Comparison of ENCODE assay signal across 28 cellular contexts in the genomic region with DNA sequence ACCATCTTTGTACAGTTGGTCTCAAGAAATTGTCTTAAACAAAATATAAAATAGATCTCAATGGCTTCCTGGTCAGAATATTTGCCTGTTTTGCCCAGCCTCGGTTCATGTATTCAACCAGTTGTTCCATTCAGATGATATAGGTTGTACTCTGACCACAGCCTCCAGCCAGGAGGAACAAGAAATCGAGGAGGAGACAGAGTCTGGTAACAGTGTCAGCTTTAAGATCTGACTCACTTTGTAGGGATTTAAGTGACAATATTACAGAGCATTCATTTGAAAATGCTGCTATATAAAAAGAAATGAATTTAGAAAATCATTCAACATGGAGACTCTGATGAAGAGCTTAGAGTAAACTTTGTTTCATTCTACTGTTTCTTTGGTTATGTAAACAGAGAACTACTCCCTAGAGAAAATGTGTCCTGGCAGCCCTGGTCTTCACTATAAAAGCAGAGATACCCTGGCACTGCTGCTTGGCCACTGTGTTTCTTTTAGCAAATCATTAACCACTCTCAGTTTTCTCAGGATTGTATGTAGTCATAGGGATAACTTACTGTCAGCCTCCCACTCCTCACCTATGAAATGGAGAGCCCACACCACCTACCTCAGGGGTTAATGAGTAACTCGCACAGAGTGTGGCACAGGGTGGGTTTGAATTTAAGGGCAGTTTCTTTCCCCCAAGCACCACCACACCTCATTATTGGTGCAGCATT. TPM values are rescaled to one million over a fixed set of nuclear protein-coding genes. Genes with fewer than 3 reads are reported as not detected.
DNase-seq lines count a peak whose midpoint lies in the region; ATAC-seq, FAIRE-seq and TF ChIP-seq lines count a peak whose summit lies in the region.
"Had no signal": no experiment of that assay in that cellular context is flagged by ENCODE, and none has a peak within 500 bp of the region (broad histone marks: within the 10 kb centered on the region; RNA-seq: fewer than 3 reads in every experiment).

No MANE protein-coding gene starts in this region.

- TF ChIP-seq CTCF in epithelial cell of proximal tubule (conservative IDR thresholded peaks at IDR 0.05; ENCODE audit: low read depth, low read length) (no peak), thyroid gland (IDR thresholded peaks at IDR 0.05) (no peak), kidney (IDR thresholded peaks at IDR 0.05; ENCODE audit: borderline replicate concordance, extremely low read depth, insufficient read depth) (no peak), gastrocnemius medialis (IDR thresholded peaks at IDR 0.05 in 4 of 5, conservative IDR thresholded peaks at IDR 0.05 in 1 of 5) (no peak)

- 92% methylated on average over 2 of the region's 3 CpGs; no CpG with 5 or more reads in 1 of the 2 experiments for WGBS in mesodermal cell (ENCODE audit: insufficient coverage in 2 of 2), 2 experiments
- WGBS in thyroid gland, 2 donors = 54 to 63% methylated on average over 3 of the region's 3 CpGs

- H3K27me3 ChIP-seq in HUES48 (ENCODE audit: control insufficient read depth, insufficient read depth, low read length) (no peaks in the 10 kb centered on the region), thyroid gland (no peaks in the 10 kb centered on the region), gastrocnemius medialis (no peaks in the 10 kb centered on the region)
- H3K27me3 ChIP-seq: right atrium auricular region had no signal

- H3K36me3 ChIP-seq in HUES48 (ENCODE audit: control insufficient read depth, insufficient read depth, low read length) (no peaks in the 10 kb centered on the region), mesodermal cell (ENCODE audit: control insufficient read depth, insufficient read depth, low read length) (no peaks in the 10 kb centered on the region), thyroid gland (no peaks in the 10 kb centered on the region), kidney (ENCODE audit: control insufficient read depth in 1 of 2, insufficient read depth in 2 of 2, low read length in 2 of 2) (no peaks in the 10 kb centered on the region), gastrocnemius medialis (no peaks in the 10 kb centered on the region)
- H3K36me3 ChIP-seq: adrenal gland, right atrium auricular region had no signal

- DNase-seq in epithelial cell of proximal tubule (ENCODE audit: low read depth) = peak; percentile 38
- DNase-seq in thyroid gland = peak in 1 of 2 donors; percentile 3
- no peak for DNase-seq in kidney
- DNase-seq in gastrocnemius medialis = no peak
- DNase-seq: activated B cell treated with CpG ODN at 0.5 μM for 24 hours; activated CD4-positive, alpha-beta memory T cell treated with anti-CD3 and anti-CD28 coated beads for 36 hours; activated T-cell treated with anti-CD3 and anti-CD28 coated beads for 4 hours; adrenal gland; CD4-positive, CD25-positive, alpha-beta regulatory T cell; dermis blood vessel endothelial cell; DMS153; GF-D8; HCEC 1CT; heart left ventricle; KBM-7; naive B cell; NCI-H1436 treated with DMSO at 0.1 percent for 48 hours; NCI-H524; RPMI8226; stimulated activated CD8-positive, alpha-beta memory T cell treated with anti-CD3 and anti-CD28 coated beads, Interleukin-4, amount 100 ng/mL, for 48 hours had no signal

- FAIRE-seq in kidney (lab: Jason Lieb, UNC) = no peak

- H3K4me1 ChIP-seq in HUES48 (ENCODE audit: control insufficient read depth, insufficient read depth, low read length) = no peaks in the 10 kb centered on the region
- peaks cover 13% of the 10 kb centered on the region for H3K4me1 ChIP-seq in mesodermal cell (ENCODE audit: control insufficient read depth, insufficient read depth, low read length, poor library complexity, severe bottlenecking)
- H3K4me1 ChIP-seq in thyroid gland = no peaks in the 10 kb centered on the region
- peaks cover 0 to 6% of the 10 kb centered on the region in 2 donors for H3K4me1 ChIP-seq in kidney (ENCODE audit: control insufficient read depth in 1 of 2, insufficient read depth in 1 of 2, low read depth in 1 of 2, low read length in 2 of 2)
- no peaks in the 10 kb centered on the region for H3K4me1 ChIP-seq in gastrocnemius medialis
- H3K4me1 ChIP-seq: adrenal gland, heart left ventricle, right atrium auricular region had no signal

- peaks cover 47% of the 10 kb centered on the region for H3K9me3 ChIP-seq in HUES48 (ENCODE audit: control insufficient read depth, insufficient read depth, low read length)
- H3K9me3 ChIP-seq in mesodermal cell (ENCODE audit: control insufficient read depth, low read length) = no peaks in the 10 kb centered on the region
- H3K9me3 ChIP-seq in thyroid gland = no peaks in the 10 kb centered on the region
- H3K9me3 ChIP-seq in kidney (ENCODE audit: control insufficient read depth in 1 of 2, low read length in 2 of 2) = no peaks in the 10 kb centered on the region
- H3K9me3 ChIP-seq in gastrocnemius medialis = no peaks in the 10 kb centered on the region
- H3K9me3 ChIP-seq: adrenal gland, heart left ventricle, right atrium auricular region had no signal

- intact Hi-C loops in thyroid gland (cut with DNase I) (no loop called here), kidney (cut with DNase I) (no loop called here), gastrocnemius medialis (cut with DNase I; ENCODE audit: low total_unique reads) (no loop called here)

- no peak overlapping the region for H3K4me3 ChIP-seq in HUES48 (ENCODE audit: low read depth, low read length)
- H3K4me3 ChIP-seq in epithelial cell of proximal tubule (ENCODE audit: low read depth, low read length) = no peak overlapping the region
- H3K4me3 ChIP-seq in mesodermal cell (ENCODE audit: extremely low read depth, insufficient read depth, low read length, poor library complexity, severe bottlenecking) = no peak overlapping the region
- no peak overlapping the region for H3K4me3 ChIP-seq in thyroid gland (replicated peaks in 1 of 3)
- H3K4me3 ChIP-seq in kidney (ENCODE audit: low read length in 2 of 2) = peak overlapping the region in 1 of 2 donors; percentile 25
- H3K4me3 ChIP-seq in gastrocnemius medialis = no peak overlapping the region
- H3K4me3 ChIP-seq: adrenal gland, heart left ventricle, lung, right atrium auricular region had no signal

- ATAC-seq in HG03280 (IDR thresholded peaks at IDR 0.05; ENCODE audit: unreplicated experiment) (no peak), gastrocnemius medialis (no peak)
- ATAC-seq: heart left ventricle had no signal

- in situ Hi-C loops in gastrocnemius medialis (cut with MboI; ENCODE audit: low sequenced_read_pairs in 4 of 4) = no loop called here

- peak overlapping the region; percentile 0 for H3K27ac ChIP-seq in HUES48 (ENCODE audit: low read depth, low read length)
- peak overlapping the region; percentile 82 for H3K27ac ChIP-seq in mesodermal cell (ENCODE audit: low read depth, low read length, severe bottlenecking)
- H3K27ac ChIP-seq in thyroid gland = peak overlapping the region; percentile 35 to 78 (median 41)
- peak overlapping the region in 1 of 2 donors; percentile 51 for H3K27ac ChIP-seq in kidney (ENCODE audit: low read depth in 2 of 2, low read length in 2 of 2)
- no peak overlapping the region for H3K27ac ChIP-seq in gastrocnemius medialis
- H3K27ac ChIP-seq: adrenal gland, heart left ventricle, right atrium auricular region had no signal

- TF ChIP-seq POLR2A in thyroid gland (IDR thresholded peaks at IDR 0.05) (no peak), gastrocnemius medialis (IDR thresholded peaks at IDR 0.05) (no peak)

- H3K9ac ChIP-seq in HUES48 (ENCODE audit: low read depth, low read length) (no peak overlapping the region), kidney (ENCODE audit: low read length in 2 of 2) (no peak overlapping the region)

RNA-seq across cellular contexts. Expression of a gene that starts 53.5 kb away (rescaled TPM):
- not detected in 2 replicates for total RNA-seq in epithelial cell of proximal tubule
- polyA plus RNA-seq in mesodermal cell (2013, experiment 1 of 2) = not detected
- polyA plus RNA-seq in mesodermal cell (2013, experiment 2 of 2) = not detected
- not detected for total RNA-seq in thyroid gland
- total RNA-seq in kidney = not detected
- polyA plus RNA-seq in kidney (ENCODE audit: insufficient read depth, low read depth, low replicate concordance) = not detected
- not detected for total RNA-seq in gastrocnemius medialis
- total RNA-seq: activated B cell treated with CpG ODN at 0.5 μM for 24 hours; activated CD4-positive, alpha-beta memory T cell treated with anti-CD3 and anti-CD28 coated beads for 36 hours; adrenal gland; CD4-positive, CD25-positive, alpha-beta regulatory T cell; dermis blood vessel endothelial cell; heart left ventricle; lung; omental fat pad; right atrium auricular region; T-helper 2 cell treated with Interferon-gamma antibody and Interleukin-4, amounts not matched to agents 100 ng/mL and 5 ng/mL, for 36 hours; urinary bladder had no signal
- polyA plus RNA-seq: adrenal gland; CD4-positive, CD25-positive, alpha-beta regulatory T cell; heart left ventricle; lung; urinary bladder had no signal

Comparison
In these comparisons a context has a peak if more than half of its experiments do, and no peak if none do; other contexts are left out.
1. H3K27ac ChIP-seq: peak in HUES48 (single experiment), mesodermal cell (single experiment) and thyroid gland (3 of 3); none in gastrocnemius medialis (0 of 4).